Comparison of ENCODE assay signal across 13 cellular contexts in the genomic region with DNA sequence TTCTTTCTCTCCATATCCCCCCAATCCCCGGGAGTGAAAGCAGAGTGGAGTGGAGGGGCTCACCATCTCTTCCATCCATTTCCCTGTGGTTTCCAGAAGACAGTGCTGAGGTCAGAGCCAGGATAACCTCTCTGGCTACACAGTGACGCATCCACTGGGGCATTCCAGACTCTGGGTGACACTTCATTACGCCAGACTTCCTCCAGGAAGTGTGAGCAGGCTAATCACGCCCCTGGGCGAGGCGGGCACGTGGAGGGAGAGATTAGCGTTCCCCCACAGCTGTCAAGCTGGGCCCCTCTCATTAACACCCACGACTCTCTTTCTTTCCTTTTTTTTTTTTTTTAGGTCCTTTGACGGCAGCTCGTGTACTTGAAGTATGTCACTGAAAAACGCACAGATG.
DNase-seq lines count a peak whose midpoint lies in the region; ATAC-seq and TF ChIP-seq lines count a peak whose summit lies in the region.
"Had no signal": no experiment of that assay in that cellular context is flagged by ENCODE, and none has a peak within 500 bp of the region (broad histone marks: within the 10 kb centered on the region; RNA-seq: fewer than 3 reads in every experiment).

No MANE protein-coding gene starts in this region.

- peak; percentile 93 for DNase-seq in HPDE6-E6E7 (ENCODE audit: extremely low spot score)
- peak; percentile 77 for DNase-seq in amniotic epithelial cell (ENCODE audit: low read depth)
- DNase-seq in left kidney (ENCODE audit: low read depth, low spot score), result peak; percentile 44
- DNase-seq in left ventricle myocardium inferior, result no peak
- no peak for DNase-seq in NCI-H146 treated with DMSO at 0.1 percent for 48 hours (lab: John Stamatoyannopoulos, UW; ENCODE audit: unreplicated experiment)
- no peak for DNase-seq in T-helper 1 cell
- DNase-seq: activated CD4-positive, alpha-beta T cell treated with anti-CD3 and anti-CD28 coated beads, Interleukin-2, amount 50 U/mL, for 4 hours; GF-D8; NCI-H446 had no signal

- H3K36me3 ChIP-seq in left ventricle myocardium inferior, result no peaks in the 10 kb centered on the region

- no peaks in the 10 kb centered on the region for H3K9me3 ChIP-seq in left ventricle myocardium inferior (replicated peaks)

- H3K27ac ChIP-seq in 22Rv1 (peak overlapping the region; percentile 20; the same call in 1 of the 2 replicates), left ventricle myocardium inferior (replicated peaks) (no peak overlapping the region)
- H3K27ac ChIP-seq: SK-N-MC, skin epidermis had no signal

- TF ChIP-seq CTCF in 22Rv1 (IDR thresholded peaks at IDR 0.05), result no peak
- TF ChIP-seq CTCF in left ventricle myocardium inferior (IDR thresholded peaks at IDR 0.05; ENCODE audit: borderline replicate concordance), result no peak

- no peak for ATAC-seq in GM21390 (IDR thresholded peaks at IDR 0.05; ENCODE audit: unreplicated experiment)

- H3K4me3 ChIP-seq in left ventricle myocardium inferior, result no peak overlapping the region
- H3K4me3 ChIP-seq: SK-N-MC, skin epidermis had no signal

- no peaks in the 10 kb centered on the region for H3K27me3 ChIP-seq in left ventricle myocardium inferior (ENCODE audit: low read depth)

- H3K4me1 ChIP-seq in left ventricle myocardium inferior, result peaks cover 17% of the 10 kb centered on the region

- intact Hi-C loops in left ventricle myocardium inferior (cut with micrococcal nuclease), result no loop called here

Comparison
In these comparisons a context has a peak if more than half of its experiments do, and no peak if none do; other contexts are left out.
1. DNase-seq: peak in HPDE6-E6E7 (single experiment), amniotic epithelial cell (single experiment) and left kidney (single experiment); none in left ventricle myocardium inferior (single experiment), NCI-H146 treated with DMSO at 0.1 percent for 48 hours (single experiment) and T-helper 1 cell (0 of 5).